ENCODE assay signal across 23 cellular contexts in genomic region chr9:91496351-91496750, GRCh38.
DNase-seq lines count a peak whose midpoint lies in the region; TF ChIP-seq lines count a peak whose summit lies in the region.
"Had no signal": no experiment of that assay in that cellular context is flagged by ENCODE, and none has a peak within 500 bp of the region (broad histone marks: within the 10 kb centered on the region; RNA-seq: fewer than 3 reads in every experiment).

No MANE protein-coding gene starts in this region.

- no peaks in the 10 kb centered on the region for H3K79me2 ChIP-seq in fibroblast of lung (ENCODE audit: control insufficient read depth, insufficient read depth, low read length)

- peaks cover 0 to 10% of the 10 kb centered on the region in 2 donors for H3K4me1 ChIP-seq in ascending aorta
- H3K4me1 ChIP-seq in fibroblast of lung (ENCODE audit: control insufficient read depth, extremely low read depth, insufficient read depth, low read length): peaks cover 11% of the 10 kb centered on the region
- peaks cover 16% of the 10 kb centered on the region for H3K4me1 ChIP-seq in rectal smooth muscle tissue (ENCODE audit: control insufficient read depth, insufficient read depth, low read length)
- H3K4me1 ChIP-seq: Caco-2, neural progenitor cell had no signal

- H3K4me3 ChIP-seq in ascending aorta (no peak overlapping the region), fibroblast of lung (replicated peaks in 1 of 4; ENCODE audit: control extremely low read depth in 1 of 4, insufficient read depth in 1 of 4, low read depth in 3 of 4, low read length in 4 of 4) (no peak overlapping the region), rectal smooth muscle tissue (ENCODE audit: low read length) (no peak overlapping the region)
- H3K4me3 ChIP-seq: neural progenitor cell, tibial nerve had no signal

- H3K9me3 Mint-ChIP-seq in immature natural killer cell: no peaks in the 10 kb centered on the region
- peaks cover 2% of the 10 kb centered on the region for H3K9me3 Mint-ChIP-seq in activated CD4-positive, alpha-beta memory T cell treated with anti-CD3 and anti-CD28 coated beads, Interleukin-2, amount 10 ng/mL, durations not matched to agents 7 days and 5 days
- H3K9me3 Mint-ChIP-seq: activated naive CD8-positive, alpha-beta T cell treated with anti-CD3 and anti-CD28 coated beads, Interleukin-2, amount 10 ng/mL, durations not matched to agents 7 days and 5 days; neural progenitor cell had no signal

- no peaks in the 10 kb centered on the region for H4K20me1 ChIP-seq in fibroblast of lung (ENCODE audit: control insufficient read depth, extremely low read depth, insufficient read depth, low read length)

- H3K4me1 Mint-ChIP-seq in immature natural killer cell: no peaks in the 10 kb centered on the region
- peaks cover 11% of the 10 kb centered on the region for H3K4me1 Mint-ChIP-seq in activated CD4-positive, alpha-beta memory T cell treated with anti-CD3 and anti-CD28 coated beads, Interleukin-2, amount 10 ng/mL, durations not matched to agents 7 days and 5 days
- H3K4me1 Mint-ChIP-seq: activated CD4-positive, alpha-beta T cell treated with anti-CD3 and anti-CD28 coated beads, Interleukin-2, amount 10 ng/mL, durations not matched to agents 24 days and 14 days; activated naive CD8-positive, alpha-beta T cell treated with anti-CD3 and anti-CD28 coated beads, Interleukin-2, amount 10 ng/mL, durations not matched to agents 7 days and 5 days had no signal

- H3K4me2 ChIP-seq in fibroblast of lung (ENCODE audit: extremely low read depth, insufficient read depth, low read length): no peak overlapping the region
- H3K4me2 ChIP-seq: neural progenitor cell had no signal

- no peak overlapping the region for H2AFZ ChIP-seq in fibroblast of lung (ENCODE audit: low read length)
- H2AFZ ChIP-seq: neural progenitor cell had no signal

- intact Hi-C loops in ascending aorta (cut with DNase I): no loop called here

- POLR2A ChIA-PET in activated CD4-positive, alpha-beta memory T cell treated with anti-CD3 and anti-CD28 coated beads, Interleukin-2, amount 10 ng/mL, durations not matched to agents 7 days and 5 days (lab: Charles Lee): no interaction called here
- POLR2A ChIA-PET in GM10248 (lab: Yijun Ruan, JAX): no interaction called here

- H3K9me3 ChIP-seq in ascending aorta: no peaks in the 10 kb centered on the region
- H3K9me3 ChIP-seq in fibroblast of lung (ENCODE audit: control insufficient read depth, insufficient read depth, low read depth, low read length): no peaks in the 10 kb centered on the region
- H3K9me3 ChIP-seq: Caco-2, tibial nerve had no signal

- no peak for TF ChIP-seq CTCF in ascending aorta (IDR thresholded peaks at IDR 0.05)
- TF ChIP-seq CTCF in fibroblast of lung (conservative IDR thresholded peaks at IDR 0.05 in 1 of 2, IDR thresholded peaks at IDR 0.05 in 1 of 2; ENCODE audit: low read depth in 1 of 2, low read length in 2 of 2): no peak
- no peak for TF ChIP-seq CTCF in GM10248 (IDR thresholded peaks at IDR 0.05; ENCODE audit: control extremely low read depth, extremely low read depth, low read depth, missing control alignments)

- H3K27ac ChIP-seq in ascending aorta (peak overlapping the region; percentile 38 to 57), fibroblast of lung (ENCODE audit: insufficient read depth, low read length) (peak overlapping the region; percentile 86), rectal smooth muscle tissue (ENCODE audit: low read depth, low read length) (peak overlapping the region; percentile 55)
- H3K27ac ChIP-seq: C4-2B, neural progenitor cell, WERI-Rb-1 had no signal

- CTCF ChIA-PET in activated CD4-positive, alpha-beta memory T cell treated with anti-CD3 and anti-CD28 coated beads, Interleukin-2, amount 10 ng/mL, durations not matched to agents 7 days and 5 days (lab: Charles Lee): no interaction called here
- CTCF ChIA-PET in GM10248 (lab: Yijun Ruan, JAX): interaction anchor here (1.3 kb wide), 1 partner anchor 581 kb away, joined by 4 read pairs; no protein-coding TSS in a partner anchor

- H3K36me3 ChIP-seq in ascending aorta (no peaks in the 10 kb centered on the region), fibroblast of lung (ENCODE audit: control insufficient read depth, insufficient read depth, low read length) (no peaks in the 10 kb centered on the region), rectal smooth muscle tissue (ENCODE audit: control insufficient read depth, insufficient read depth, low read length) (no peaks in the 10 kb centered on the region)
- H3K36me3 ChIP-seq: neural progenitor cell, tibial nerve, WERI-Rb-1 had no signal

- H3K4me3 Mint-ChIP-seq in immature natural killer cell: no peak overlapping the region
- H3K4me3 Mint-ChIP-seq in activated CD4-positive, alpha-beta memory T cell treated with anti-CD3 and anti-CD28 coated beads, Interleukin-2, amount 10 ng/mL, durations not matched to agents 7 days and 5 days: no peak overlapping the region
- H3K4me3 Mint-ChIP-seq: activated CD4-positive, alpha-beta T cell treated with anti-CD3 and anti-CD28 coated beads, Interleukin-2, amount 10 ng/mL, durations not matched to agents 24 days and 14 days; activated naive CD8-positive, alpha-beta T cell treated with anti-CD3 and anti-CD28 coated beads, Interleukin-2, amount 10 ng/mL, durations not matched to agents 7 days and 5 days; neural progenitor cell had no signal

- H3K36me3 Mint-ChIP-seq in immature natural killer cell: no peaks in the 10 kb centered on the region
- H3K36me3 Mint-ChIP-seq in activated CD4-positive, alpha-beta memory T cell treated with anti-CD3 and anti-CD28 coated beads, Interleukin-2, amount 10 ng/mL, durations not matched to agents 7 days and 5 days (ENCODE audit: low read depth): no peaks in the 10 kb centered on the region
- H3K36me3 Mint-ChIP-seq: activated naive CD8-positive, alpha-beta T cell treated with anti-CD3 and anti-CD28 coated beads, Interleukin-2, amount 10 ng/mL, durations not matched to agents 7 days and 5 days; neural progenitor cell had no signal

- DNase-seq in ascending aorta (ENCODE audit: low spot score in 2 of 2) (no peak), fibroblast of lung (ENCODE audit: low read depth in 2 of 2) (peak in 1 of 2 donors; percentile 7), immature natural killer cell (no peak), HuH-7 (ENCODE audit: low spot score) (no peak), GM10248 (ENCODE audit: extremely low spot score) (no peak)
- DNase-seq in activated CD4-positive, alpha-beta memory T cell treated with anti-CD3 and anti-CD28 coated beads, Interleukin-2, amount 10 ng/mL, durations not matched to agents 7 days and 5 days: no peak
- DNase-seq: activated CD4-positive, alpha-beta T cell treated with anti-CD3 and anti-CD28 coated beads, Interleukin-2, amount 10 ng/mL, durations not matched to agents 24 days and 14 days; activated effector memory CD4-positive, alpha-beta T cell treated with anti-CD3 and anti-CD28 coated beads, Interleukin-2, amount 50 U/mL, for 16 hours; activated naive CD8-positive, alpha-beta T cell treated with anti-CD3 and anti-CD28 coated beads, Interleukin-2, amount 10 ng/mL, durations not matched to agents 7 days and 5 days; Caco-2; NCI-H1092 treated with DMSO at 0.1 percent for 48 hours; NCI-H187 treated with DMSO at 0.1 percent for 48 hours; NCI-H2171 treated with DMSO at 0.1 percent for 48 hours; NCI-H510A; posterior cingulate gyrus; right cardiac atrium; SIG-M5; stimulated activated CD4-positive, alpha-beta T cell treated with anti-CD3 and anti-CD28 coated beads, Interleukin-4, amount 100 ng/mL, for 1 hour; WERI-Rb-1 had no signal

- peaks cover 6 to 9% (median 8%) of the 10 kb centered on the region in 3 donors for H3K27me3 Mint-ChIP-seq in immature natural killer cell (ENCODE audit: low read depth in 3 of 3)
- H3K27me3 Mint-ChIP-seq in activated CD4-positive, alpha-beta memory T cell treated with anti-CD3 and anti-CD28 coated beads, Interleukin-2, amount 10 ng/mL, durations not matched to agents 7 days and 5 days: peaks cover 21% of the 10 kb centered on the region

- H3K27me3 ChIP-seq in ascending aorta (no peaks in the 10 kb centered on the region), fibroblast of lung (ENCODE audit: control insufficient read depth, insufficient read depth, low read length) (no peaks in the 10 kb centered on the region), rectal smooth muscle tissue (ENCODE audit: control insufficient read depth, insufficient read depth, low read length) (no peaks in the 10 kb centered on the region)
- H3K27me3 ChIP-seq: neural progenitor cell, tibial nerve had no signal

- no peak overlapping the region for H3K27ac Mint-ChIP-seq in immature natural killer cell
- H3K27ac Mint-ChIP-seq in activated CD4-positive, alpha-beta memory T cell treated with anti-CD3 and anti-CD28 coated beads, Interleukin-2, amount 10 ng/mL, durations not matched to agents 7 days and 5 days: no peak overlapping the region
- H3K27ac Mint-ChIP-seq: activated CD4-positive, alpha-beta T cell treated with anti-CD3 and anti-CD28 coated beads, Interleukin-2, amount 10 ng/mL, durations not matched to agents 24 days and 14 days; activated naive CD8-positive, alpha-beta T cell treated with anti-CD3 and anti-CD28 coated beads, Interleukin-2, amount 10 ng/mL, durations not matched to agents 7 days and 5 days; neural progenitor cell had no signal

- H3K9ac ChIP-seq in fibroblast of lung (ENCODE audit: insufficient read depth, low read length) (no peak overlapping the region), rectal smooth muscle tissue (ENCODE audit: low read length) (no peak overlapping the region)
- H3K9ac ChIP-seq: neural progenitor cell had no signal
